8 cellular contexts compared by ENCODE assay signal in genomic region chr16:57091990-57092785, GRCh38. TPM values are rescaled to one million over a fixed set of nuclear protein-coding genes. Genes with fewer than 3 reads are reported as not detected.
A peak's percentile ranks its signal among the peaks of the same experiment; 100 is the strongest.
DNase-seq lines count a peak whose midpoint lies in the region; ATAC-seq and TF ChIP-seq lines count a peak whose summit lies in the region.

Gene CPNE2 (plus strand): TSS chr16:57092583. CDS start chr16:57110743, 18,160 bp downstream.

- DNase-seq in COLO668 (lab: John Stamatoyannopoulos, UW; ENCODE audit: unreplicated experiment): peak; percentile 78
- peak; percentile 88 for DNase-seq in GM20000 (ENCODE audit: low spot score)
- peak; percentile 28 for DNase-seq in NCI-H1092 (lab: John Stamatoyannopoulos, UW)
- peak; percentile 46 to 63 for DNase-seq in activated T-cell treated with anti-CD3 and anti-CD28 coated beads, Interleukin-2, amount 50 U/mL, for 48 hours
- DNase-seq in fibroblast of gingiva (ENCODE audit: low read depth): peak; percentile 38

- no peaks in the 10 kb centered on the region for H3K27me3 ChIP-seq in mucosa of rectum (ENCODE audit: control insufficient read depth in 2 of 2, insufficient read depth in 2 of 2, low read length in 2 of 2)

- peaks cover 0 to 2% of the 10 kb centered on the region in 2 donors for H3K36me3 ChIP-seq in mucosa of rectum (ENCODE audit: control insufficient read depth in 2 of 2, insufficient read depth in 2 of 2, low read length in 2 of 2)

- peak within 1 kb of the TSS; percentile 80 to 83 for H3K9ac ChIP-seq in mucosa of rectum (ENCODE audit: low read depth in 1 of 2, low read length in 2 of 2)

- ATAC-seq in HG03139 (IDR thresholded peaks at IDR 0.05; ENCODE audit: unreplicated experiment): no peak

- H3K4me1 ChIP-seq in mucosa of rectum (ENCODE audit: control insufficient read depth in 2 of 2, insufficient read depth in 2 of 2, low read length in 2 of 2): peaks cover 14 to 25% of the 10 kb centered on the region in 2 donors

- H3K27ac ChIP-seq in mucosa of rectum (ENCODE audit: low read depth in 2 of 2, low read length in 2 of 2) (peak within 1 kb of the TSS; percentile 65 to 72), temporal lobe (ENCODE audit: low read depth, low read length) (peak within 1 kb of the TSS; percentile 97)

- H3K4me3 ChIP-seq in mucosa of rectum (ENCODE audit: low read length in 2 of 2): peak within 1 kb of the TSS; percentile 72 to 75

- TF ChIP-seq CTCF in GM20000 (IDR thresholded peaks at IDR 0.05; ENCODE audit: extremely low read depth, missing control alignments): peak; percentile 15

- no peaks in the 10 kb centered on the region for H3K9me3 ChIP-seq in mucosa of rectum (ENCODE audit: control insufficient read depth in 2 of 2, low read length in 2 of 2)

RNA-seq across cellular contexts. Expression of gene CPNE2, which starts in this region (rescaled TPM):
- 42.5 TPM for total RNA-seq in temporal lobe

Comparison
In these comparisons a context has a peak if more than half of its experiments do, and no peak if none do; other contexts are left out.
1. DNase-seq: peak in every context shown above with its lines; median percentile 88 in GM20000; 78 in COLO668; 54 in activated T-cell treated with anti-CD3 and anti-CD28 coated beads, Interleukin-2, amount 50 U/mL, for 48 hours; 38 in fibroblast of gingiva; 28 in NCI-H1092.